Comparison of ENCODE assay signal across 8 cellular contexts in genomic region chr6:13813011-13813410, GRCh38. TPM values are rescaled to one million over a fixed set of nuclear protein-coding genes. Genes with fewer than 3 reads are reported as not detected.
DNase-seq lines count a peak whose midpoint lies in the region; ATAC-seq and TF ChIP-seq lines count a peak whose summit lies in the region.

No MANE protein-coding gene starts in this region.

- peaks cover 2% of the 10 kb centered on the region for H3K27me3 Mint-ChIP-seq in endothelial cell (ENCODE audit: unreplicated experiment)

- H3K27ac Mint-ChIP-seq in endothelial cell (ENCODE audit: unreplicated experiment), result peak overlapping the region; percentile 86

- TF ChIP-seq CTCF in GM06990 (IDR thresholded peaks at IDR 0.05; ENCODE audit: insufficient read depth, low read length, poor library complexity, severe bottlenecking), result no peak
- TF ChIP-seq CTCF in endothelial cell (IDR thresholded peaks at IDR 0.05; ENCODE audit: unreplicated experiment), result no peak
- TF ChIP-seq CTCF in omental fat pad (IDR thresholded peaks at IDR 0.05), result no peak

- no peaks in the 10 kb centered on the region for H3K27me3 ChIP-seq in GM06990 (replicated peaks; ENCODE audit: control insufficient read depth, insufficient read depth, low read length)

- H3K36me3 ChIP-seq in GM06990 (ENCODE audit: control insufficient read depth, insufficient read depth, low read length), result 0 out of 2 replicates have a peak, but pooled peaks cover under 1% of the 10 kb centered on the region

- H3K9me3 Mint-ChIP-seq in endothelial cell (ENCODE audit: unreplicated experiment), result no peaks in the 10 kb centered on the region

- DNase-seq in GM06990 (ENCODE audit: extremely low read depth, insufficient read length) (no peak), NCI-H748 treated with DMSO at 0.1 percent for 48 hours (lab: John Stamatoyannopoulos, UW) (peak; percentile 63), endothelial cell (ENCODE audit: low spot score) (no peak), pons (ENCODE audit: low spot score) (peak; percentile 22), NCI-H187 treated with DMSO at 0.1 percent for 48 hours (lab: John Stamatoyannopoulos, UW) (no peak), omental fat pad (ENCODE audit: low spot score) (no peak)

- peak overlapping the region; percentile 94 for H3K4me3 Mint-ChIP-seq in endothelial cell (ENCODE audit: unreplicated experiment)

- peaks cover 7% of the 10 kb centered on the region for H3K36me3 Mint-ChIP-seq in endothelial cell (ENCODE audit: low read depth, unreplicated experiment)

- ATAC-seq in GM18502 (IDR thresholded peaks at IDR 0.05; ENCODE audit: poor library complexity, unreplicated experiment) (no peak), omental fat pad (ENCODE audit: low FRiP score) (no peak), GM18519 (IDR thresholded peaks at IDR 0.05; ENCODE audit: low FRiP score, unreplicated experiment) (no peak)

- H3K4me1 Mint-ChIP-seq in endothelial cell (ENCODE audit: unreplicated experiment), result peaks cover 33% of the 10 kb centered on the region

- peak overlapping the region; percentile 92 for H3K4me3 ChIP-seq in GM06990 (replicated peaks; ENCODE audit: low read depth, low read length)

RNA-seq across cellular contexts. Expression of gene MCUR1, which starts 1.3 kb away (rescaled TPM):
- total RNA-seq in endothelial cell (ENCODE audit: unreplicated experiment), result 39.7 TPM
- 10 to 100 TPM in 3 of 4 donors, 1 to 10 TPM in 1; 7.7 to 12.3 (median 11.8) TPM for total RNA-seq in omental fat pad

Comparison
In these comparisons a context has a peak if more than half of its experiments do, and no peak if none do; other contexts are left out.
1. DNase-seq: peak in NCI-H748 treated with DMSO at 0.1 percent for 48 hours (single experiment) and pons (single experiment); none in GM06990 (single experiment), endothelial cell (single experiment), NCI-H187 treated with DMSO at 0.1 percent for 48 hours (single experiment) and omental fat pad (single experiment).